ENCODE assay signal across 1 cellular context in the genomic region with DNA sequence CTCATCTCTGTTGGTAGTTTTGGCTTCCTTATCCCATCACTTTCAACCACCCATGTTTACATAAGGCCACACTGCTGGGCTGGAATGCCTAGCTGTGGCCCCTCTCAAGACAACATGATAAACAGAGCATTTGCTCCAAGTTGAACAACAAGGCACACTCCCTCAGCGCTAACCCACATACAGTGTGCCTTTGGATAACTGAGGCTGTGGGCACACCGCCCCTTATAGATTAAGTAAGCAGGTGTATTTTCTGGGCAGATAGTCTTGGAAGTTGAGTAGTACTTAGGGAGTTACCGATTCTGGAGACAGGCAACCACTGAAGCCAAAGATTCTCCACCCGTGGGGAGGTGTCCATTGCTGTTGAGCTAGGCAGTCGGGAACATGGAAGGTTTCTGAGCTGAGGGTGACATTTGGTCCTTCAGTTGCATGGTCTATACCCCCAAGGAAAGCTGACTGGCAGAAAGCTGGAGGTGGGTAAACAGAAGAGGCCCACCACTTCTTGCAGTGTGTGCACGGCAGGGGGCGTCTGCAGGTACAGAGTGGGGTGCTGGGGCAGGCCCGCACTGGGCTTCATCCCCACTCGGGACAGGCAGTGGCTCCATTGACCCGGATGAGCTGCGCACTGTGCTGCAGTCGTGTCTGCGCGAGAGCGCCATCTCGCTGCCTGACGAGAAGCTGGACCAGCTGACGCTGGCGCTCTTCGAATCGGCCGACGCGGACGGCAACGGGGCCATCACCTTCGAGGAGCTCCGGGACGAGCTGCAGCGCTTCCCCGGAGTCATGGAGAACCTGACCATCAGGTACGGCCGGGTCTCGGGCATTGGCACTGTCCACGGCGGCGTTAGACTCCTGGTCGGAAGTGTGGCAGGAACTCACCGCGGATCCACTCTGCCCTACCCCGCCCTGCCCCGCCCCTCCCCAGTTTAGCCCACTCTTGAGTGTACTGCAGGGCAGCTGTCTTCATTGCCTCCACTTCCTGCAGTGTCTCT.
TF ChIP-seq lines count a peak whose summit lies in the region.

No MANE protein-coding gene starts in this region.

TF ChIP-seq in HepG2, 621 proteins besides CTCF, POLR2A, EP300 and RAD21 (continued from another document and continues in another):
- TF ChIP-seq E2F1 (CRISPR knock-in tag; IDR thresholded peaks at IDR 0.05) (no peak), RFX3 (CRISPR knock-in tag; IDR thresholded peaks at IDR 0.05) (no peak), ZNF333 (CRISPR knock-in tag; IDR thresholded peaks at IDR 0.05; ENCODE audit: borderline replicate concordance) (0 out of 2 replicates have a peak, but pooled peaks have one; percentile 24), MTERF4 (CRISPR knock-in tag; IDR thresholded peaks at IDR 0.05) (0 out of 2 replicates have a peak, but pooled peaks have one; percentile 38), RBFOX2 (IDR thresholded peaks at IDR 0.05; ENCODE audit: low read depth, low read length) (no peak), KDM2A (CRISPR knock-in tag; IDR thresholded peaks at IDR 0.05; ENCODE audit: borderline replicate concordance, low read depth) (peak; percentile 31; the same call in 1 of the 2 replicates), BRF2 (CRISPR knock-in tag; IDR thresholded peaks at IDR 0.05) (no peak), MAF1 (CRISPR knock-in tag; IDR thresholded peaks at IDR 0.05; ENCODE audit: borderline replicate concordance) (no peak), ARHGAP35 (CRISPR knock-in tag; IDR thresholded peaks at IDR 0.05; ENCODE audit: borderline replicate concordance) (no peak), ZNF782 (CRISPR knock-in tag; IDR thresholded peaks at IDR 0.05; ENCODE audit: borderline replicate concordance) (no peak), ZNF430 (CRISPR knock-in tag; IDR thresholded peaks at IDR 0.05) (no peak), ZNF619 (CRISPR knock-in tag; IDR thresholded peaks at IDR 0.05) (no peak), ZNF18 (CRISPR knock-in tag; IDR thresholded peaks at IDR 0.05; ENCODE audit: insufficient replicate concordance) (no peak), POGZ (CRISPR knock-in tag; IDR thresholded peaks at IDR 0.05) (no peak), LCORL (IDR thresholded peaks at IDR 0.05) (no peak), LCORL (CRISPR knock-in tag; IDR thresholded peaks at IDR 0.05) (no peak), ZNF737 (CRISPR knock-in tag; IDR thresholded peaks at IDR 0.05; ENCODE audit: borderline replicate concordance) (no peak), SRSF9 (IDR thresholded peaks at IDR 0.05; ENCODE audit: borderline replicate concordance, insufficient read depth, low read depth, low read length, poor library complexity, severe bottlenecking) (no peak), HDAC2 (CRISPR knock-in tag; IDR thresholded peaks at IDR 0.05) (no peak), HNRNPLL (IDR thresholded peaks at IDR 0.05; ENCODE audit: low read depth, low read length, poor library complexity, severe bottlenecking) (peak; percentile 23), MEIS1 (CRISPR knock-in tag; IDR thresholded peaks at IDR 0.05; ENCODE audit: borderline replicate concordance) (no peak), ATF1 (CRISPR knock-in tag; IDR thresholded peaks at IDR 0.05) (no peak), ZNF777 (CRISPR knock-in tag; IDR thresholded peaks at IDR 0.05) (peak; percentile 57; the same call in 1 of the 2 replicates), CHD4 (IDR thresholded peaks at IDR 0.05; ENCODE audit: borderline replicate concordance, low read length) (no peak), RBM39 (IDR thresholded peaks at IDR 0.05; ENCODE audit: low read depth, low read length, poor library complexity, severe bottlenecking) (no peak), CERS6 (CRISPR knock-in tag; IDR thresholded peaks at IDR 0.05) (no peak), NRL (CRISPR knock-in tag; IDR thresholded peaks at IDR 0.05; ENCODE audit: borderline replicate concordance) (peak; percentile 61; the same call in 1 of the 2 replicates), MED1 (CRISPR knock-in tag; IDR thresholded peaks at IDR 0.05) (no peak), MIXL1 (CRISPR knock-in tag; IDR thresholded peaks at IDR 0.05) (no peak), SMAD9 (CRISPR knock-in tag; IDR thresholded peaks at IDR 0.05) (no peak), ZNF205 (CRISPR knock-in tag; IDR thresholded peaks at IDR 0.05) (0 out of 2 replicates have a peak, but pooled peaks have one; percentile 33), MAX (IDR thresholded peaks at IDR 0.05) (no peak), ISX (CRISPR knock-in tag; conservative IDR thresholded peaks at IDR 0.05) (no peak), SALL1 (CRISPR knock-in tag; IDR thresholded peaks at IDR 0.05) (peak; percentile 25; the same call in 1 of the 2 replicates)
- TF ChIP-seq, protein P1, sequence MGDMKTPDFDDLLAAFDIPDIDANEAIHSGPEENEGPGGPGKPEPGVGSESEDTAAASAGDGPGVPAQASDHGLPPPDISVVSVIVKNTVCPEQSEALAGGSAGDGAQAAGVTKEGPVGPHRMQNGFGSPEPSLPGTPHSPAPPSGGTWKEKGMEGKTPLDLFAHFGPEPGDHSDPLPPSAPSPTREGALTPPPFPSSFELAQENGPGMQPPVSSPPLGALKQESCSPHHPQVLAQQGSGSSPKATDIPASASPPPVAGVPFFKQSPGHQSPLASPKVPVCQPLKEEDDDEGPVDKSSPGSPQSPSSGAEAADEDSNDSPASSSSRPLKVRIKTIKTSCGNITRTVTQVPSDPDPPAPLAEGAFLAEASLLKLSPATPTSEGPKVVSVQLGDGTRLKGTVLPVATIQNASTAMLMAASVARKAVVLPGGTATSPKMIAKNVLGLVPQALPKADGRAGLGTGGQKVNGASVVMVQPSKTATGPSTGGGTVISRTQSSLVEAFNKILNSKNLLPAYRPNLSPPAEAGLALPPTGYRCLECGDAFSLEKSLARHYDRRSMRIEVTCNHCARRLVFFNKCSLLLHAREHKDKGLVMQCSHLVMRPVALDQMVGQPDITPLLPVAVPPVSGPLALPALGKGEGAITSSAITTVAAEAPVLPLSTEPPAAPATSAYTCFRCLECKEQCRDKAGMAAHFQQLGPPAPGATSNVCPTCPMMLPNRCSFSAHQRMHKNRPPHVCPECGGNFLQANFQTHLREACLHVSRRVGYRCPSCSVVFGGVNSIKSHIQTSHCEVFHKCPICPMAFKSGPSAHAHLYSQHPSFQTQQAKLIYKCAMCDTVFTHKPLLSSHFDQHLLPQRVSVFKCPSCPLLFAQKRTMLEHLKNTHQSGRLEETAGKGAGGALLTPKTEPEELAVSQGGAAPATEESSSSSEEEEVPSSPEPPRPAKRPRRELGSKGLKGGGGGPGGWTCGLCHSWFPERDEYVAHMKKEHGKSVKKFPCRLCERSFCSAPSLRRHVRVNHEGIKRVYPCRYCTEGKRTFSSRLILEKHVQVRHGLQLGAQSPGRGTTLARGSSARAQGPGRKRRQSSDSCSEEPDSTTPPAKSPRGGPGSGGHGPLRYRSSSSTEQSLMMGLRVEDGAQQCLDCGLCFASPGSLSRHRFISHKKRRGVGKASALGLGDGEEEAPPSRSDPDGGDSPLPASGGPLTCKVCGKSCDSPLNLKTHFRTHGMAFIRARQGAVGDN (CRISPR knock-in tag; IDR thresholded peaks at IDR 0.05) = peak; percentile 63
- TF ChIP-seq, protein P2, sequence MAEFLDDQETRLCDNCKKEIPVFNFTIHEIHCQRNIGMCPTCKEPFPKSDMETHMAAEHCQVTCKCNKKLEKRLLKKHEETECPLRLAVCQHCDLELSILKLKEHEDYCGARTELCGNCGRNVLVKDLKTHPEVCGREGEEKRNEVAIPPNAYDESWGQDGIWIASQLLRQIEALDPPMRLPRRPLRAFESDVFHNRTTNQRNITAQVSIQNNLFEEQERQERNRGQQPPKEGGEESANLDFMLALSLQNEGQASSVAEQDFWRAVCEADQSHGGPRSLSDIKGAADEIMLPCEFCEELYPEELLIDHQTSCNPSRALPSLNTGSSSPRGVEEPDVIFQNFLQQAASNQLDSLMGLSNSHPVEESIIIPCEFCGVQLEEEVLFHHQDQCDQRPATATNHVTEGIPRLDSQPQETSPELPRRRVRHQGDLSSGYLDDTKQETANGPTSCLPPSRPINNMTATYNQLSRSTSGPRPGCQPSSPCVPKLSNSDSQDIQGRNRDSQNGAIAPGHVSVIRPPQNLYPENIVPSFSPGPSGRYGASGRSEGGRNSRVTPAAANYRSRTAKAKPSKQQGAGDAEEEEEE (CRISPR knock-in tag; IDR thresholded peaks at IDR 0.05; ENCODE audit: borderline replicate concordance) = no peak
- TF ChIP-seq, protein P3, sequence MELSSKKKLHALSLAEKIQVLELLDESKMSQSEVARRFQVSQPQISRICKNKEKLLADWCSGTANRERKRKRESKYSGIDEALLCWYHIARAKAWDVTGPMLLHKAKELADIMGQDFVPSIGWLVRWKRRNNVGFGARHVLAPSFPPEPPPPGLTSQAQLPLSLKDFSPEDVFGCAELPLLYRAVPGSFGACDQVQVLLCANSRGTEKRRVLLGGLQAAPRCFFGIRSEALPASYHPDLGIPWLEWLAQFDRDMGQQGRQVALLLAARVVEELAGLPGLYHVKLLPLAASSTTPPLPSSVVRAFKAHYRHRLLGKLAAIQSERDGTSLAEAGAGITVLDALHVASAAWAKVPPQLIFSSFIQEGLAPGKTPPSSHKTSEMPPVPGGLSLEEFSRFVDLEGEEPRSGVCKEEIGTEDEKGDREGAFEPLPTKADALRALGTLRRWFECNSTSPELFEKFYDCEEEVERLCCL (CRISPR knock-in tag; IDR thresholded peaks at IDR 0.05; ENCODE audit: borderline replicate concordance) = no peak
- TF ChIP-seq, protein P4, sequence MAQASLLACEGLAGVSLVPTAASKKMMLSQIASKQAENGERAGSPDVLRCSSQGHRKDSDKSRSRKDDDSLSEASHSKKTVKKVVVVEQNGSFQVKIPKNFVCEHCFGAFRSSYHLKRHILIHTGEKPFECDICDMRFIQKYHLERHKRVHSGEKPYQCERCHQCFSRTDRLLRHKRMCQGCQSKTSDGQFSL (CRISPR knock-in tag; IDR thresholded peaks at IDR 0.05) = no peak
- TF ChIP-seq, protein P5, sequence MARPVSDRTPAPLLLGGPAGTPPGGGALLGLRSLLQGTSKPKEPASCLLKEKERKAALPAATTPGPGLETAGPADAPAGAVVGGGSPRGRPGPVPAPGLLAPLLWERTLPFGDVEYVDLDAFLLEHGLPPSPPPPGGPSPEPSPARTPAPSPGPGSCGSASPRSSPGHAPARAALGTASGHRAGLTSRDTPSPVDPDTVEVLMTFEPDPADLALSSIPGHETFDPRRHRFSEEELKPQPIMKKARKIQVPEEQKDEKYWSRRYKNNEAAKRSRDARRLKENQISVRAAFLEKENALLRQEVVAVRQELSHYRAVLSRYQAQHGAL (CRISPR knock-in tag; IDR thresholded peaks at IDR 0.05; ENCODE audit: not compliant biosample characterization) = no peak
- TF ChIP-seq, protein P6, sequence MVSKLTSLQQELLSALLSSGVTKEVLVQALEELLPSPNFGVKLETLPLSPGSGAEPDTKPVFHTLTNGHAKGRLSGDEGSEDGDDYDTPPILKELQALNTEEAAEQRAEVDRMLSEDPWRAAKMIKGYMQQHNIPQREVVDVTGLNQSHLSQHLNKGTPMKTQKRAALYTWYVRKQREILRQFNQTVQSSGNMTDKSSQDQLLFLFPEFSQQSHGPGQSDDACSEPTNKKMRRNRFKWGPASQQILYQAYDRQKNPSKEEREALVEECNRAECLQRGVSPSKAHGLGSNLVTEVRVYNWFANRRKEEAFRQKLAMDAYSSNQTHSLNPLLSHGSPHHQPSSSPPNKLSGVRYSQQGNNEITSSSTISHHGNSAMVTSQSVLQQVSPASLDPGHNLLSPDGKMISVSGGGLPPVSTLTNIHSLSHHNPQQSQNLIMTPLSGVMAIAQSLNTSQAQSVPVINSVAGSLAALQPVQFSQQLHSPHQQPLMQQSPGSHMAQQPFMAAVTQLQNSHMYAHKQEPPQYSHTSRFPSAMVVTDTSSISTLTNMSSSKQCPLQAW (CRISPR knock-in tag; IDR thresholded peaks at IDR 0.05) = no peak
